In the genomic region with DNA sequence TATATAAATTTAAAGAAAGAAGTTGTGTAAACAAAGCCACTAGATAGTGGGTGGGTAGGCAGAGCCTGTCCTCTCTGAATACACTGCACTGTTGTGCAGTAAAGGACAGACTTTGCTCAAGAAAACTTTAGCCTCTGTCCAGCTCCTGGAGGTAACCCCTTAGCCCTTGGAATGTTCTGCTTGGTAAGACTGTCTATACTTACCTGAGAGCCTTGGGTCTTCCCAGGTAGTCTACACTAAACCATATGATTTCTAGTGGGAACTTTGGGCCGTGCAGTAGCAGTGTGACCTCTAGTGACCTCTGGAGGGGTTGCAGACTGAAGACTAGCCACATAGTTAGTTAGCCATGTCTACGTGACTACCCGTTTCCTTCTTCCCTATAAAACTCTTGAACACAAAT, we compare ENCODE assay signal across 10 cellular contexts.
DNase-seq lines count a peak whose midpoint lies in the region; ATAC-seq and TF ChIP-seq lines count a peak whose summit lies in the region.
"Had no signal": no experiment of that assay in that cellular context is flagged by ENCODE, and none has a peak within 500 bp of the region (broad histone marks: within the 10 kb centered on the region; RNA-seq: fewer than 3 reads in every experiment).

No MANE protein-coding gene starts in this region.

- H3K9ac ChIP-seq in liver (ENCODE audit: low read depth in 1 of 2, low read length in 2 of 2), result no peak overlapping the region

- no peaks in the 10 kb centered on the region for H3K27me3 Mint-ChIP-seq in CD14-positive monocyte (ENCODE audit: low read depth in 3 of 3)

- POLR2A ChIA-PET in OCI-LY7 (lab: Charles Lee), result no interaction called here

- peak; percentile 9 for DNase-seq in GM13977 (ENCODE audit: low spot score)
- DNase-seq in OCI-LY7 (ENCODE audit: low spot score), result peak; percentile 20
- DNase-seq in GF-D8 (lab: John Stamatoyannopoulos, UW), result no peak
- no peak for DNase-seq in right atrium auricular region (ENCODE audit: low spot score)
- DNase-seq in CD14-positive monocyte (ENCODE audit: low spot score), result no peak
- DNase-seq: occipital lobe had no signal

- H3K4me2 ChIP-seq in OCI-LY7 (ENCODE audit: low read length), result no peak overlapping the region

- H3K36me3 Mint-ChIP-seq in CD14-positive monocyte, result no peaks in the 10 kb centered on the region

- no peaks in the 10 kb centered on the region for H3K9me2 ChIP-seq in OCI-LY7 (ENCODE audit: insufficient read depth, low read length)

- CTCF ChIA-PET in OCI-LY7 (lab: Charles Lee; ENCODE audit: unreplicated experiment), result no interaction called here

- 62% methylated on average over 3 of the region's 3 CpGs for WGBS in liver

- no peak overlapping the region for H3K4me3 Mint-ChIP-seq in CD14-positive monocyte

- H3K9me3 ChIP-seq in OCI-LY7 (ENCODE audit: low read length), result no peaks in the 10 kb centered on the region
- peaks cover 0 to 6% (median 0%) of the 10 kb centered on the region in 4 donors for H3K9me3 ChIP-seq in liver (ENCODE audit: control insufficient read depth in 4 of 4, low read length in 3 of 4)
- H3K9me3 ChIP-seq in right atrium auricular region, result peaks cover 0 to 17% of the 10 kb centered on the region in 2 donors
- H3K9me3 ChIP-seq: suprapubic skin had no signal

- H3K36me3 ChIP-seq in OCI-LY7 (ENCODE audit: insufficient read depth, low read length) (no peaks in the 10 kb centered on the region), liver (ENCODE audit: control insufficient read depth in 4 of 4, insufficient read depth in 3 of 4, low read depth in 1 of 4, low read length in 3 of 4) (no peaks in the 10 kb centered on the region), right atrium auricular region (no peaks in the 10 kb centered on the region)
- H3K36me3 ChIP-seq: suprapubic skin had no signal

- H3K79me2 ChIP-seq in OCI-LY7 (ENCODE audit: insufficient read depth, low read depth, low read length), result no peaks in the 10 kb centered on the region

- in situ Hi-C loops in GM13977 (cut with MboI; ENCODE audit: low pct_unique_long_range_greater_than_20kb, low sequenced_read_pairs, unreplicated experiment), result no loop called here

- H3K27ac ChIP-seq in OCI-LY7 (ENCODE audit: low read depth, low read length, poor library complexity, severe bottlenecking), result no peak overlapping the region
- H3K27ac ChIP-seq in liver (ENCODE audit: low read depth in 1 of 2, low read length in 2 of 2), result no peak overlapping the region
- no peak overlapping the region for H3K27ac ChIP-seq in right atrium auricular region
- H3K27ac ChIP-seq: suprapubic skin had no signal

- BruUV-seq in OCI-LY7 (replicated peaks; lab: Mats Ljungman, UMichigan), result no TSS peak

- intact Hi-C loops in OCI-LY7 (cut with micrococcal nuclease; ENCODE audit: unreplicated experiment) (loop anchor here (10.0 kb wide), 1 partner anchor 1175 kb away; no protein-coding TSS in a partner anchor), CD14-positive monocyte (cut with micrococcal nuclease) (no loop called here)

- H3K4me3 ChIP-seq in OCI-LY7 (ENCODE audit: low read depth, low read length, poor library complexity, severe bottlenecking) (no peak overlapping the region), liver (ENCODE audit: low read depth in 1 of 3, low read length in 3 of 3) (no peak overlapping the region), right atrium auricular region (no peak overlapping the region)
- H3K4me3 ChIP-seq: suprapubic skin had no signal

- H3K4me1 Mint-ChIP-seq in CD14-positive monocyte, result no peaks in the 10 kb centered on the region

- H3K27ac Mint-ChIP-seq in CD14-positive monocyte, result no peak overlapping the region

- ATAC-seq in HG02852 (IDR thresholded peaks at IDR 0.05; ENCODE audit: unreplicated experiment), result peak; percentile 76
- no peak for ATAC-seq in GM21515 (IDR thresholded peaks at IDR 0.05; ENCODE audit: unreplicated experiment)

- peak; percentile 53 for TF ChIP-seq CTCF in GM13977 (IDR thresholded peaks at IDR 0.05; ENCODE audit: extremely low read depth, insufficient read depth, missing control alignments)
- TF ChIP-seq CTCF in OCI-LY7 (conservative IDR thresholded peaks at IDR 0.05; ENCODE audit: low read length), result peak; percentile 74
- peak; percentile 37 for TF ChIP-seq CTCF in liver (IDR thresholded peaks at IDR 0.05; ENCODE audit: low read depth, low read length, missing input control)
- no peak for TF ChIP-seq CTCF in right atrium auricular region (IDR thresholded peaks at IDR 0.05)
- TF ChIP-seq CTCF in CD14-positive monocyte (IDR thresholded peaks at IDR 0.05), result no peak

- H3K9me3 Mint-ChIP-seq in CD14-positive monocyte, result peaks cover 0 to 2% (median 0%) of the 10 kb centered on the region in 7 donors

- TF ChIP-seq RAD21 in liver (IDR thresholded peaks at IDR 0.05), result peak; percentile 69 to 77

- H3K4me1 ChIP-seq in OCI-LY7 (ENCODE audit: insufficient read depth, low read length, poor library complexity, severe bottlenecking), result no peaks in the 10 kb centered on the region
- H3K4me1 ChIP-seq in liver (ENCODE audit: control insufficient read depth in 4 of 4, insufficient read depth in 4 of 4, low read length in 3 of 4), result no peaks in the 10 kb centered on the region
- H3K4me1 ChIP-seq in right atrium auricular region, result no peaks in the 10 kb centered on the region
- H3K4me1 ChIP-seq: suprapubic skin had no signal

- no peaks in the 10 kb centered on the region for H4K20me1 ChIP-seq in OCI-LY7 (ENCODE audit: insufficient read depth, low read length)

- H2AFZ ChIP-seq in OCI-LY7 (ENCODE audit: low read length), result no peak overlapping the region

- H3K27me3 ChIP-seq in liver (ENCODE audit: control insufficient read depth in 4 of 4, insufficient read depth in 4 of 4, low read length in 3 of 4) (no peaks in the 10 kb centered on the region), right atrium auricular region (no peaks in the 10 kb centered on the region)
- H3K27me3 ChIP-seq: suprapubic skin had no signal

TF ChIP-seq in liver, 16 proteins besides CTCF, POLR2A, EP300 and RAD21:
- no peak for TF ChIP-seq TAF1 (conservative IDR thresholded peaks at IDR 0.05)
- peak in 1 of 2 donors; percentile 15 for TF ChIP-seq RXRA (IDR thresholded peaks at IDR 0.05)
TF ChIP-seq in liver: peak in this region for 1.

Comparison
In these comparisons a context has a peak if more than half of its experiments do, and no peak if none do; other contexts are left out.
1. DNase-seq: peak in GM13977 (single experiment) and OCI-LY7 (single experiment); none in GF-D8 (single experiment), right atrium auricular region (single experiment) and CD14-positive monocyte (single experiment).
2. CTCF ChIP-seq: peak in GM13977 (single experiment), OCI-LY7 (single experiment) and liver (single experiment); none in right atrium auricular region (0 of 2) and CD14-positive monocyte (single experiment).